18 cellular contexts compared by ENCODE assay signal in the genomic region with DNA sequence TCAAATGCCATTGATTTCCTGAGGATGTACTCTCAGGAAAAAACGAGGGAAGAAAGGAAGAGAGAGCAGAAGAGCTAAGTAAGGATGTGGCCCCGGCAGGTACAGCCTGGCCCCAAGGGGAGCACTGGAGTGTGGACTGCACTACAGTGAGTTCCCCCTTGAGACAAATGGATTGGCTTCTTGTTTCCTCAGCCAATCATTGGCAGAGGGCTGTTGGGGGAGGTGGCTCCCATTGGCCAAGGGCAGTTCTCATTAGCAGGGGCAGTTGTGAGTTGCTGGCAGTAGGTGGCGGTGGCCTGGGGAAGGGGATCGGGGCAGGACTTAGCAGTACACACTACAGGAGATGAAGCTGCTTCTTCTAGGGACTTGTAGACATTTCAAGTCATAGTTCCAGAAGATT. TPM values are rescaled to one million over a fixed set of nuclear protein-coding genes. Genes with fewer than 3 reads are reported as not detected.
DNase-seq lines count a peak whose midpoint lies in the region; ATAC-seq and TF ChIP-seq lines count a peak whose summit lies in the region.
"Had no signal": no experiment of that assay in that cellular context is flagged by ENCODE, and none has a peak within 500 bp of the region (broad histone marks: within the 10 kb centered on the region; RNA-seq: fewer than 3 reads in every experiment).

No MANE protein-coding gene starts in this region.

- no peaks in the 10 kb centered on the region for H3K27me3 ChIP-seq in CD4-positive, CD25-positive, alpha-beta regulatory T cell (ENCODE audit: control insufficient read depth, insufficient read depth, low read length)
- H3K27me3 ChIP-seq in H9 (ENCODE audit: insufficient read depth, low read length): no peaks in the 10 kb centered on the region
- no peaks in the 10 kb centered on the region for H3K27me3 ChIP-seq in PC-3 (ENCODE audit: low read length)
- no peaks in the 10 kb centered on the region for H3K27me3 ChIP-seq in foreskin keratinocyte
- no peaks in the 10 kb centered on the region for H3K27me3 ChIP-seq in WERI-Rb-1 (ENCODE audit: insufficient read depth, low read depth, severe bottlenecking)
- H3K27me3 ChIP-seq in CD4-positive, alpha-beta memory T cell (ENCODE audit: insufficient read depth, low read length): no peaks in the 10 kb centered on the region

- H3K79me1 ChIP-seq in H9 (ENCODE audit: insufficient read depth, low read depth, low read length, poor library complexity, severe bottlenecking): no peaks in the 10 kb centered on the region

- H4K20me1 ChIP-seq in H9 (ENCODE audit: control insufficient read depth, insufficient read depth, insufficient read length) (no peaks in the 10 kb centered on the region), PC-3 (ENCODE audit: low read length) (no peaks in the 10 kb centered on the region)

- no peak overlapping the region for H3K4me3 ChIP-seq in CD4-positive, CD25-positive, alpha-beta regulatory T cell (ENCODE audit: low read depth, low read length)
- H3K4me3 ChIP-seq in PC-3 (ENCODE audit: low read length): no peak overlapping the region
- no peak overlapping the region for H3K4me3 ChIP-seq in WERI-Rb-1 (ENCODE audit: low read depth, low read length)
- H3K4me3 ChIP-seq in CD4-positive, alpha-beta memory T cell (ENCODE audit: low read length in 2 of 2): no peak overlapping the region

- no peak overlapping the region for H2BK120ac ChIP-seq in H9 (ENCODE audit: low read depth, low read length, poor library complexity, severe bottlenecking)

- H3K4ac ChIP-seq in H9 (ENCODE audit: low read depth, low read length): no peak overlapping the region

- no CpG with 5 or more reads among the region's 4 CpGs for WGBS in H9 (ENCODE audit: extremely low coverage, insufficient read length, low lambda C conversion rate)

- no peak overlapping the region for H4K8ac ChIP-seq in H9 (replicated peaks; ENCODE audit: insufficient read length, low read depth, low read length)

- no peak overlapping the region for H3K18ac ChIP-seq in H9 (ENCODE audit: insufficient read length, low read depth, low read length)

- H3K4me2 ChIP-seq in H9 (ENCODE audit: insufficient read depth, insufficient read length, low read length): no peak overlapping the region
- no peak overlapping the region for H3K4me2 ChIP-seq in PC-3 (ENCODE audit: low read length)

- no peaks in the 10 kb centered on the region for H3F3A ChIP-seq in PC-3 (ENCODE audit: low read length, unreplicated experiment)

- H2BK15ac ChIP-seq in H9 (ENCODE audit: low read depth, low read length): no peak overlapping the region

- peak overlapping the region in 2 of 3 donors; percentile 62 to 74 for H3K27ac Mint-ChIP-seq in CD4-positive, CD25-positive, alpha-beta regulatory T cell
- H3K27ac Mint-ChIP-seq in H9: no peak overlapping the region
- H3K27ac Mint-ChIP-seq in CD4-positive, alpha-beta memory T cell: peak overlapping the region in 1 of 7 donors; percentile 37
- H3K27ac Mint-ChIP-seq: IgD-negative memory B cell, T-helper 17 cell had no signal

- H2AK5ac ChIP-seq in H9 (ENCODE audit: insufficient read length, low read length): no peak overlapping the region

- H3K4me1 Mint-ChIP-seq in CD4-positive, CD25-positive, alpha-beta regulatory T cell: peaks cover 0 to 7% (median 0%) of the 10 kb centered on the region in 4 donors
- H3K4me1 Mint-ChIP-seq in H9: no peaks in the 10 kb centered on the region
- peaks cover 0 to 3% (median 0%) of the 10 kb centered on the region in 4 donors for H3K4me1 Mint-ChIP-seq in CD4-positive, alpha-beta memory T cell
- H3K4me1 Mint-ChIP-seq: CD14-positive monocyte, IgD-negative memory B cell, T-helper 17 cell had no signal

- H3K14ac ChIP-seq in H9 (ENCODE audit: insufficient read depth, low read length): no peak overlapping the region

- intact Hi-C loops in PC-3 (cut with micrococcal nuclease): no loop called here
- intact Hi-C loops in CD4-positive, alpha-beta memory T cell (cut with micrococcal nuclease): no loop called here

- POLR2A ChIA-PET in PC-3 (lab: Charles Lee; ENCODE audit: unreplicated experiment): no interaction called here
- POLR2A ChIA-PET in CD4-positive, alpha-beta memory T cell (lab: Charles Lee; ENCODE audit: partially characterized antibody): no interaction called here

- H2BK20ac ChIP-seq in H9 (ENCODE audit: low read depth, low read length, poor library complexity, severe bottlenecking): no peak overlapping the region

- TF ChIP-seq CTCF in H9 (conservative IDR thresholded peaks at IDR 0.05) (peak; percentile 30; the same call in 2 of the 3 replicates), PC-3 (conservative IDR thresholded peaks at IDR 0.05; ENCODE audit: low read depth, low read length) (0 out of 2 replicates have a peak, but pooled peaks have one; percentile 12), foreskin keratinocyte (conservative IDR thresholded peaks at IDR 0.05) (no peak), WERI-Rb-1 (IDR thresholded peaks at IDR 0.05; ENCODE audit: low read depth, low read length) (no peak)

- no peaks in the 10 kb centered on the region for H3K9me2 ChIP-seq in PC-3 (replicated peaks; ENCODE audit: low read length)

- H3T11ph ChIP-seq in H9 (ENCODE audit: low read length): no peak overlapping the region

- peaks cover 13% of the 10 kb centered on the region for H3K27me3 Mint-ChIP-seq in CD4-positive, CD25-positive, alpha-beta regulatory T cell
- no peaks in the 10 kb centered on the region for H3K27me3 Mint-ChIP-seq in H9 (ENCODE audit: low read depth)
- no peaks in the 10 kb centered on the region for H3K27me3 Mint-ChIP-seq in CD4-positive, alpha-beta memory T cell
- H3K27me3 Mint-ChIP-seq: T-helper 17 cell had no signal

- H2AFZ ChIP-seq in H9 (ENCODE audit: low read length) (no peak overlapping the region), PC-3 (ENCODE audit: low read length) (no peak overlapping the region)

- H3K4me3 Mint-ChIP-seq in CD4-positive, CD25-positive, alpha-beta regulatory T cell: no peak overlapping the region
- no peak overlapping the region for H3K4me3 Mint-ChIP-seq in H9
- H3K4me3 Mint-ChIP-seq in CD4-positive, alpha-beta memory T cell: no peak overlapping the region
- H3K4me3 Mint-ChIP-seq: CD14-positive monocyte, IgD-negative memory B cell, T-helper 17 cell had no signal

- H3K27ac ChIP-seq in CD4-positive, CD25-positive, alpha-beta regulatory T cell (ENCODE audit: insufficient read depth, low read length, poor library complexity, severe bottlenecking): no peak overlapping the region
- no peak overlapping the region for H3K27ac ChIP-seq in H9 (ENCODE audit: insufficient read length, low read depth, low read length)
- H3K27ac ChIP-seq in PC-3 (ENCODE audit: low read length): no peak overlapping the region
- H3K27ac ChIP-seq in foreskin keratinocyte: no peak overlapping the region
- H3K27ac ChIP-seq in WERI-Rb-1: no peak overlapping the region
- H3K27ac ChIP-seq in CD4-positive, alpha-beta memory T cell (ENCODE audit: low read depth, low read length): no peak overlapping the region

- H3K9ac ChIP-seq in H9 (ENCODE audit: extremely low read depth, insufficient read length, low read length): no peak overlapping the region
- H3K9ac ChIP-seq in PC-3 (ENCODE audit: low read length): no peak overlapping the region

- H3K23me2 ChIP-seq in H9 (ENCODE audit: insufficient read length, low read depth, low read length, poor library complexity, severe bottlenecking): no peaks in the 10 kb centered on the region

- no peak overlapping the region for H2BK12ac ChIP-seq in H9 (ENCODE audit: insufficient read length, low read depth, low read length)

- no peaks in the 10 kb centered on the region for H3K9me3 ChIP-seq in CD4-positive, CD25-positive, alpha-beta regulatory T cell (ENCODE audit: control insufficient read depth in 2 of 2, low read length in 2 of 2)
- H3K9me3 ChIP-seq in H9 (ENCODE audit: control insufficient read depth, low read depth, low read length) (no peaks in the 10 kb centered on the region), PC-3 (ENCODE audit: low read length) (no peaks in the 10 kb centered on the region), WERI-Rb-1 (ENCODE audit: severe bottlenecking) (peaks cover 2% of the 10 kb centered on the region)
- no peaks in the 10 kb centered on the region for H3K9me3 ChIP-seq in CD4-positive, alpha-beta memory T cell (ENCODE audit: control insufficient read depth in 1 of 2, low read length in 2 of 2)

- DNase-seq in CD4-positive, CD25-positive, alpha-beta regulatory T cell: no peak
- DNase-seq in H9 (peak; percentile 49), PC-3 (no peak), foreskin keratinocyte (no peak), WERI-Rb-1 (no peak)
- no peak for DNase-seq in stimulated activated CD4-positive, alpha-beta T cell treated with anti-CD3 and anti-CD28 coated beads, Interleukin-4, amount 100 ng/mL, for 24 hours
- no peak for DNase-seq in CD4-positive, alpha-beta memory T cell
- DNase-seq: DMS79, NCI-H1048, NCI-H2081 treated with DMSO at 0.1 percent for 48 hours, NCI-H510A treated with DMSO at 0.1 percent for 48 hours, SIG-M5, T-helper 17 cell had no signal

- no peaks in the 10 kb centered on the region for H3K4me1 ChIP-seq in CD4-positive, CD25-positive, alpha-beta regulatory T cell (ENCODE audit: control insufficient read depth, insufficient read depth, low read length, poor library complexity, severe bottlenecking)
- H3K4me1 ChIP-seq in H9 (ENCODE audit: insufficient read depth, low read length) (no peaks in the 10 kb centered on the region), PC-3 (ENCODE audit: insufficient read depth, low read length) (no peaks in the 10 kb centered on the region), foreskin keratinocyte (no peaks in the 10 kb centered on the region)
- H3K4me1 ChIP-seq in CD4-positive, alpha-beta memory T cell (ENCODE audit: insufficient read depth, low read length): no peaks in the 10 kb centered on the region

- no peak overlapping the region for H3K56ac ChIP-seq in H9 (ENCODE audit: insufficient read length, low read depth, low read length)

- no peaks in the 10 kb centered on the region for H3K79me2 ChIP-seq in H9 (ENCODE audit: insufficient read depth, low read length)
- no peaks in the 10 kb centered on the region for H3K79me2 ChIP-seq in PC-3 (ENCODE audit: low read length)

- no TSS peak for BruUV-seq in PC-3 (replicated peaks; lab: Mats Ljungman, UMichigan)

- H2BK5ac ChIP-seq in H9 (ENCODE audit: insufficient read length, low read length): no peak overlapping the region

- ATAC-seq in CD4-positive, CD25-positive, alpha-beta regulatory T cell (ENCODE audit: low read depth in 2 of 2): no peak
- ATAC-seq in PC-3: no peak
- ATAC-seq in foreskin keratinocyte: peak; percentile 15
- ATAC-seq: T-helper 17 cell had no signal

- no peak overlapping the region for H3K23ac ChIP-seq in H9 (ENCODE audit: insufficient read length, low read depth, low read length)

- H4K5ac ChIP-seq in H9 (ENCODE audit: insufficient read length, low read depth, low read length): no peak overlapping the region

- H3K36me3 Mint-ChIP-seq in CD4-positive, CD25-positive, alpha-beta regulatory T cell: no peaks in the 10 kb centered on the region
- H3K36me3 Mint-ChIP-seq in H9 (ENCODE audit: insufficient read depth in 1 of 3, low read depth in 3 of 3): no peaks in the 10 kb centered on the region
- H3K36me3 Mint-ChIP-seq in CD4-positive, alpha-beta memory T cell: peaks cover 0 to 9% of the 10 kb centered on the region in 2 donors
- H3K36me3 Mint-ChIP-seq: CD14-positive monocyte had no signal

- H3K36me3 ChIP-seq in CD4-positive, CD25-positive, alpha-beta regulatory T cell (ENCODE audit: control insufficient read depth, insufficient read depth, low read length): no peaks in the 10 kb centered on the region
- H3K36me3 ChIP-seq in PC-3 (ENCODE audit: low read depth, low read length) (no peaks in the 10 kb centered on the region), WERI-Rb-1 (no peaks in the 10 kb centered on the region)
- no peaks in the 10 kb centered on the region for H3K36me3 ChIP-seq in CD4-positive, alpha-beta memory T cell (ENCODE audit: insufficient read depth, low read length)

- H3K9me3 Mint-ChIP-seq in CD4-positive, CD25-positive, alpha-beta regulatory T cell: no peaks in the 10 kb centered on the region
- peaks cover 0 to 4% of the 10 kb centered on the region in 2 experiments; a peak in 1 of 5 replicates for H3K9me3 Mint-ChIP-seq in H9
- H3K9me3 Mint-ChIP-seq in CD4-positive, alpha-beta memory T cell: peaks cover 0 to 12% (median 3%) of the 10 kb centered on the region in 8 donors

- CTCF ChIA-PET in PC-3 (lab: Charles Lee): no interaction called here
- CTCF ChIA-PET in CD4-positive, alpha-beta memory T cell (lab: Charles Lee; ENCODE audit: partially characterized antibody): interaction anchor here (1.9 to 3.2 kb wide), 3 partner anchors 14 to 352 kb away, joined by 10 to 15 read pairs (median 11); partner anchors contain the start of gene OCIAD2

- no peak overlapping the region for H4K91ac ChIP-seq in H9 (ENCODE audit: insufficient read length, low read depth, low read length)

RNA-seq across cellular contexts. Expression of gene OCIAD2, which starts 24.1 kb away (rescaled TPM):
- 83.0 TPM for total RNA-seq in CD4-positive, CD25-positive, alpha-beta regulatory T cell
- polyA plus RNA-seq in CD4-positive, CD25-positive, alpha-beta regulatory T cell: 100 to 1,000 TPM; 288 to 359 (median 308) TPM
- total RNA-seq in H9 (2021): 108 TPM in 2 replicates
- 169 and 255 TPM in 2 replicates for total RNA-seq in PC-3 (2014; rRNA removed)
- total RNA-seq in foreskin keratinocyte: 182 and 231 TPM in 2 replicates
- polyA plus RNA-seq in foreskin keratinocyte: 346 and 453 TPM in 2 replicates
- 100 to 1,000 TPM; 102 to 108 TPM for total RNA-seq in CD4-positive, alpha-beta memory T cell
- polyA plus RNA-seq in CD4-positive, alpha-beta memory T cell: 100 to 1,000 TPM; 192 to 245 TPM
- total RNA-seq: G401 had no signal

RNA-seq across cellular contexts. Expression of gene CWH43, which starts 55.4 kb away (rescaled TPM):
- total RNA-seq in CD4-positive, CD25-positive, alpha-beta regulatory T cell: not detected
- not detected for polyA plus RNA-seq in CD4-positive, CD25-positive, alpha-beta regulatory T cell
- not detected in 2 replicates for total RNA-seq in H9 (2021)
- 2.2 and 3.0 TPM in 2 replicates for total RNA-seq in PC-3 (2014; rRNA removed)
- 10.2 and 42.0 TPM in 2 replicates for total RNA-seq in foreskin keratinocyte
- polyA plus RNA-seq in foreskin keratinocyte: 5.9 and 24.2 TPM in 2 replicates
- total RNA-seq in CD4-positive, alpha-beta memory T cell: not detected
- not detected for polyA plus RNA-seq in CD4-positive, alpha-beta memory T cell
- total RNA-seq: G401, H4, RPMI7951, T-helper 17 cell had no signal
- polyA plus RNA-seq: CD14-positive monocyte, IgD-negative memory B cell had no signal

Comparison
In these comparisons a context has a peak if more than half of its experiments do, and no peak if none do; other contexts are left out.
1. H3K27ac Mint-ChIP-seq: peak in CD4-positive, CD25-positive, alpha-beta regulatory T cell (2 of 3); none in H9 (0 of 3).
2. CTCF ChIP-seq: peak in H9 (single experiment) and PC-3 (single experiment); none in foreskin keratinocyte (single experiment) and WERI-Rb-1 (single experiment).